8 cellular contexts compared by ENCODE assay signal in the genomic region with DNA sequence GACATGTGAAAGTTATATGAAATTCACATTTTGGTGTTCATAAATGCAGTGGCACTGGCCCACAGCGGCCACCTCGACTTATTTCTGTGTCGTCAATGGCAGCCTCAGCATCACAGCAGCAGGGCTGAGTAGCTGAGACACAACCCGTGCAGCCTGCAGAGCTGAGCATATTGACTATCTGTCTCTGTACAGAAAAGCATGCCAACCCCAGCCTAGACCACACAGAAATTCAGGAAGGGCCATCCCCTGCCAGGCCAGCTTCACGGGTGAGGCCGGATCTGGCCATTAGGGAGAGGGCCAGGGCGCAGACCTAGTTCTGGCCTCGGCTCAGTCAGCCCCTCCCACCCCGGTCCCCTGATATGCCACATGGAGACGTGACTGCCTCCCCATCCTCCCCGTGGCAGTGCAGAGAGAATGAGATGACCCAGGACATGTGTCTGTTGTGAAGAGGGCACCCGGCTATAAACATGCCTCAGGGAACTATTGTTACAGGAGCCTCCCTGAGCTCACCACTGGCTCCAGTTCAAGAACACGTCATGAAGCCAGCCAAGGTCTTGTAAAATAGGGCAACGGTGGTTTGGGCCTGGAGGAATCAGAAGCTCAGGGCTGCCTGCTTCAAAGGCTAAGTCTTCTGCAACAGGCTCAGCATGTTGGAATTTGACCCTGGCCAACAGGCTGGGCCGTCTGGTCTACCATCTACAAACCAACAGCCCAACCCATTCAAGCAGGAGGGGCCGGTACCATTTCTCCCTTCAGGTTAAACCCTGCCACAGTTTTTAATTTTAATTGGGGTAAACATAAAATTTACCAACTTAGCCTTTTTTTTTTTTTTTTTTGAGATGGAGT. TPM values are rescaled to one million over a fixed set of nuclear protein-coding genes. Genes with fewer than 3 reads are reported as not detected.
DNase-seq lines count a peak whose midpoint lies in the region; ATAC-seq and TF ChIP-seq lines count a peak whose summit lies in the region.

No MANE protein-coding gene starts in this region.

- H3K4me1 ChIP-seq in prostate gland (replicated peaks), result no peaks in the 10 kb centered on the region

- H3K27ac ChIP-seq in prostate gland (peak overlapping the region; percentile 52 to 64), WERI-Rb-1 (no peak overlapping the region)

- ATAC-seq in GM18519 (IDR thresholded peaks at IDR 0.05; ENCODE audit: low FRiP score, unreplicated experiment), result no peak

- H3K27me3 ChIP-seq in prostate gland (replicated peaks; ENCODE audit: insufficient read depth) (no peaks in the 10 kb centered on the region), WERI-Rb-1 (ENCODE audit: insufficient read depth, low read depth, severe bottlenecking) (no peaks in the 10 kb centered on the region)

- H3K4me3 ChIP-seq in prostate gland (no peak overlapping the region), WERI-Rb-1 (ENCODE audit: low read depth, low read length) (no peak overlapping the region)

- intact Hi-C loops in prostate gland (cut with DNase I), result no loop called here

- H3K9me3 ChIP-seq in prostate gland (no peaks in the 10 kb centered on the region), WERI-Rb-1 (ENCODE audit: severe bottlenecking) (no peaks in the 10 kb centered on the region)

- WGBS in prostate gland, result 28% methylated on average over 16 of the region's 16 CpGs

- no peak for TF ChIP-seq POLR2A in prostate gland (IDR thresholded peaks at IDR 0.05)

- no peak for TF ChIP-seq CTCF in prostate gland (IDR thresholded peaks at IDR 0.05)
- TF ChIP-seq CTCF in WERI-Rb-1 (IDR thresholded peaks at IDR 0.05; ENCODE audit: low read depth, low read length), result no peak

- H3K36me3 ChIP-seq in prostate gland (no peaks in the 10 kb centered on the region), WERI-Rb-1 (no peaks in the 10 kb centered on the region)

- peak; percentile 99 for DNase-seq in HCEC 1CT
- peak; percentile 92 for DNase-seq in SHP77 treated with DMSO at 0.1 percent for 48 hours (lab: John Stamatoyannopoulos, UW)
- DNase-seq in fibroblast of the conjunctiva (ENCODE audit: low read depth), result peak; percentile 96
- peak; percentile 87 for DNase-seq in prostate gland (ENCODE audit: low spot score)
- DNase-seq in WERI-Rb-1, result no peak
- no peak for DNase-seq in NCI-H128 (lab: John Stamatoyannopoulos, UW; ENCODE audit: unreplicated experiment)
- no peak for DNase-seq in activated CD8-positive, alpha-beta memory T cell treated with anti-CD3 and anti-CD28 coated beads, Interleukin-2, amount 50 U/mL, for 4 hours

RNA-seq across cellular contexts. Expression of a gene that starts 25.5 kb away (rescaled TPM):
- total RNA-seq in prostate gland, result 10 to 100 TPM; 28.0 to 44.4 TPM

Comparison
In these comparisons a context has a peak if more than half of its experiments do, and no peak if none do; other contexts are left out.
1. DNase-seq: peak in HCEC 1CT (single experiment), SHP77 treated with DMSO at 0.1 percent for 48 hours (single experiment), fibroblast of the conjunctiva (single experiment) and prostate gland (single experiment); none in WERI-Rb-1 (single experiment), NCI-H128 (single experiment) and activated CD8-positive, alpha-beta memory T cell treated with anti-CD3 and anti-CD28 coated beads, Interleukin-2, amount 50 U/mL, for 4 hours (single experiment).